ENCODE assay signal across 22 cellular contexts in genomic region chr1:64001038-64001437, GRCh38.
"Had no signal": no experiment of that assay in that cellular context is flagged by ENCODE, and none has a peak within 500 bp of the region (broad histone marks: within the 10 kb centered on the region; RNA-seq: fewer than 3 reads in every experiment).

No MANE protein-coding gene starts in this region.

- H3K27ac ChIP-seq: adrenal gland, esophagus squamous epithelium, foreskin keratinocyte, neutrophil, upper lobe of left lung, VCaP had no signal

- DNase-seq: activated CD4-positive, alpha-beta T cell treated with anti-CD3 and anti-CD28 coated beads, Interleukin-2, amount 10 ng/mL, durations not matched to agents 7 days and 5 days; activated CD8-positive, alpha-beta memory T cell treated with anti-CD3 and anti-CD28 coated beads, Interleukin-2, amount 10 ng/mL, durations not matched to agents 7 days and 5 days; activated CD8-positive, alpha-beta T cell treated with anti-CD3 and anti-CD28 coated beads for 36 hours; adrenal gland; cerebellar nuclear complex; cortex of kidney; endodermal cell; esophagus squamous epithelium; foreskin keratinocyte; hypothalamus; right cardiac atrium; stimulated activated CD4-positive, alpha-beta T cell treated with anti-CD3 and anti-CD28 coated beads, Interleukin-12 subunit alpha, Interleukin-12 subunit beta, amount 100 ng/mL, for 4 hours; stimulated activated CD4-positive, alpha-beta T cell treated with anti-CD3 and anti-CD28 coated beads, Interleukin-4, amount 100 ng/mL, for 4 hours; stimulated activated naive CD8-positive, alpha-beta T cell treated with anti-CD3 and anti-CD28 coated beads, Interleukin-15, Interleukin-2, amounts not matched to agents 100 U/mL and 50 U/mL, for 24 hours; upper lobe of left lung had no signal

- H3K9me3 Mint-ChIP-seq: activated CD8-positive, alpha-beta T cell treated with anti-CD3 and anti-CD28 coated beads for 36 hours; activated T-helper 1 cell treated with anti-CD3 and anti-CD28 coated beads, Interleukin-12 subunit alpha, Interleukin-12 subunit beta, Interleukin-2, Interleukin-4 antibody, amounts not matched to agents 30 ng/mL and 10 ng/mL and 1 ng/mL, durations not matched to agents 14 hours and 24 hours and 36 hours; nephron had no signal

- H3K36me3 Mint-ChIP-seq: activated CD8-positive, alpha-beta memory T cell treated with anti-CD3 and anti-CD28 coated beads, Interleukin-2, amount 10 ng/mL, durations not matched to agents 7 days and 5 days; activated naive CD8-positive, alpha-beta T cell had no signal

- H3K9me3 ChIP-seq: adrenal gland, esophagus squamous epithelium, neutrophil, upper lobe of left lung had no signal

- H3K4me1 Mint-ChIP-seq: activated CD4-positive, alpha-beta T cell treated with anti-CD3 and anti-CD28 coated beads, Interleukin-2, amount 10 ng/mL, durations not matched to agents 7 days and 5 days; activated CD8-positive, alpha-beta memory T cell treated with anti-CD3 and anti-CD28 coated beads, Interleukin-2, amount 10 ng/mL, durations not matched to agents 7 days and 5 days had no signal

- H3K9ac ChIP-seq: parathyroid adenoma had no signal

- H3K27ac Mint-ChIP-seq: activated CD4-positive, alpha-beta T cell treated with anti-CD3 and anti-CD28 coated beads, Interleukin-2, amount 10 ng/mL, durations not matched to agents 7 days and 5 days; activated CD8-positive, alpha-beta memory T cell treated with anti-CD3 and anti-CD28 coated beads, Interleukin-2, amount 10 ng/mL, durations not matched to agents 7 days and 5 days; activated CD8-positive, alpha-beta T cell treated with anti-CD3 and anti-CD28 coated beads for 36 hours; activated naive CD8-positive, alpha-beta T cell; activated T-helper 1 cell treated with anti-CD3 and anti-CD28 coated beads, Interleukin-12 subunit alpha, Interleukin-12 subunit beta, Interleukin-2, Interleukin-4 antibody, amounts not matched to agents 30 ng/mL and 10 ng/mL and 1 ng/mL, durations not matched to agents 14 hours and 24 hours and 36 hours; endodermal cell; nephron had no signal

- H2AFZ ChIP-seq: parathyroid adenoma had no signal

- H3K27me3 ChIP-seq: adrenal gland, esophagus squamous epithelium, foreskin keratinocyte, neutrophil, upper lobe of left lung had no signal

- H3K36me3 ChIP-seq: adrenal gland, esophagus squamous epithelium, neutrophil, upper lobe of left lung had no signal

- ATAC-seq: activated CD4-positive, CD25-positive, alpha-beta regulatory T cell treated with anti-CD3 and anti-CD28 coated beads, Interleukin-2, amount 50 U/mL, for 24 hours; activated CD8-positive, alpha-beta memory T cell treated with anti-CD3 and anti-CD28 coated beads, Interleukin-2, amount 10 ng/mL, durations not matched to agents 7 days and 5 days; activated CD8-positive, alpha-beta T cell treated with anti-CD3 and anti-CD28 coated beads for 36 hours; foreskin keratinocyte; right cardiac atrium; stimulated activated naive CD8-positive, alpha-beta T cell treated with anti-CD3 and anti-CD28 coated beads, Interleukin-15, Interleukin-2, amounts not matched to agents 100 U/mL and 50 U/mL, for 24 hours had no signal

- H3K4me3 Mint-ChIP-seq: activated CD4-positive, alpha-beta T cell treated with anti-CD3 and anti-CD28 coated beads, Interleukin-2, amount 10 ng/mL, durations not matched to agents 7 days and 5 days; activated CD8-positive, alpha-beta memory T cell treated with anti-CD3 and anti-CD28 coated beads, Interleukin-2, amount 10 ng/mL, durations not matched to agents 7 days and 5 days; activated CD8-positive, alpha-beta T cell treated with anti-CD3 and anti-CD28 coated beads for 36 hours; activated naive CD8-positive, alpha-beta T cell; activated T-helper 1 cell treated with anti-CD3 and anti-CD28 coated beads, Interleukin-12 subunit alpha, Interleukin-12 subunit beta, Interleukin-2, Interleukin-4 antibody, amounts not matched to agents 30 ng/mL and 10 ng/mL and 1 ng/mL, durations not matched to agents 14 hours and 24 hours and 36 hours; endodermal cell; nephron had no signal

- H3K4me3 ChIP-seq: adrenal gland, esophagus squamous epithelium, upper lobe of left lung had no signal
